8 cellular contexts compared by ENCODE assay signal in the genomic region with DNA sequence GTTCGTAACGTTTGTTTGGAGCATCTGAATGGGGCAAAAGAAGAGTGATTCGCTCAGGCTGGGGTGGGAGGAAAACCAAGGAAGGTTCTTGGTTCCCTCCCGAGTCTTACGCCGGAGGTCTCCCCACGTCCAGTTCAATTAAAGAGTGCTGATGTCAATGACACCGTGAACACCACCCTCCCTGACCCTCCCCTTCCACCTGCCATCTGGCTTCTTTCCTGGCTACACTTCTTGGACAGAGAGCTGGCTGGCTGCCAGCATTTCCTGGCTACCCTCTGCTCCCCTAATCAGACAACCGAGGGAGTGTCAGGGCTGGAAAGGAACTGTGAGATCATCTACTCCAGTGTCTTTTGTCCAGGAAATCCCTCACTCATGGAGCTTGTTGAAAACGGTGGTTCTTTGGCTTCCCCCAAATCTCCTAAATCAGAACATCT. TPM values are rescaled to one million over a fixed set of nuclear protein-coding genes. Genes with fewer than 3 reads are reported as not detected.
DNase-seq lines count a peak whose midpoint lies in the region; ATAC-seq and TF ChIP-seq lines count a peak whose summit lies in the region.

No MANE protein-coding gene starts in this region.

- H3K4me1 Mint-ChIP-seq in progenitor cell of endocrine pancreas (ENCODE audit: low read depth) = peaks cover 5% of the 10 kb centered on the region
- no peaks in the 10 kb centered on the region for H3K4me1 Mint-ChIP-seq in activated T-helper 17 cell treated with anti-CD3 and anti-CD28 coated beads, Interleukin-2, amount 50 U/mL, for 72 hours

- ATAC-seq in GM21723 (IDR thresholded peaks at IDR 0.05; ENCODE audit: unreplicated experiment) (no peak), HG03378 (IDR thresholded peaks at IDR 0.05; ENCODE audit: unreplicated experiment) (no peak)
- no peak for ATAC-seq in activated T-helper 17 cell treated with anti-CD3 and anti-CD28 coated beads, Interleukin-2, amount 50 U/mL, for 72 hours (replicated peaks)

- DNase-seq in EL (peak; percentile 44), NCI-H69 (lab: John Stamatoyannopoulos, UW) (peak; percentile 92), fibroblast of peridontal ligament (ENCODE audit: extremely low read depth) (peak; percentile 34), retina (peak; percentile 58), progenitor cell of endocrine pancreas (ENCODE audit: low spot score, unreplicated experiment) (no peak)

- H3K36me3 Mint-ChIP-seq in progenitor cell of endocrine pancreas (ENCODE audit: insufficient read depth) = no peaks in the 10 kb centered on the region
- no peaks in the 10 kb centered on the region for H3K36me3 Mint-ChIP-seq in activated T-helper 17 cell treated with anti-CD3 and anti-CD28 coated beads, Interleukin-2, amount 50 U/mL, for 72 hours (ENCODE audit: low read depth)

- no peak overlapping the region for H3K27ac Mint-ChIP-seq in progenitor cell of endocrine pancreas
- no peak overlapping the region for H3K27ac Mint-ChIP-seq in activated T-helper 17 cell treated with anti-CD3 and anti-CD28 coated beads, Interleukin-2, amount 50 U/mL, for 72 hours

- no peak overlapping the region for H3K4me3 Mint-ChIP-seq in progenitor cell of endocrine pancreas (ENCODE audit: low read depth)
- H3K4me3 Mint-ChIP-seq in activated T-helper 17 cell treated with anti-CD3 and anti-CD28 coated beads, Interleukin-2, amount 50 U/mL, for 72 hours = no peak overlapping the region

- no peak for TF ChIP-seq CTCF in progenitor cell of endocrine pancreas (IDR thresholded peaks at IDR 0.05; ENCODE audit: unreplicated experiment)

- H3K27me3 Mint-ChIP-seq in progenitor cell of endocrine pancreas = peaks cover 32% of the 10 kb centered on the region
- H3K27me3 Mint-ChIP-seq in activated T-helper 17 cell treated with anti-CD3 and anti-CD28 coated beads, Interleukin-2, amount 50 U/mL, for 72 hours = peaks cover under 1% of the 10 kb centered on the region

- H3K9me3 Mint-ChIP-seq in progenitor cell of endocrine pancreas (ENCODE audit: low read depth) = no peaks in the 10 kb centered on the region
- no peaks in the 10 kb centered on the region for H3K9me3 Mint-ChIP-seq in activated T-helper 17 cell treated with anti-CD3 and anti-CD28 coated beads, Interleukin-2, amount 50 U/mL, for 72 hours

RNA-seq across cellular contexts. Expression of gene FFAR4, which starts 24.1 kb away (rescaled TPM):
- 0.07 and 0.13 TPM in 2 replicates for total RNA-seq in progenitor cell of endocrine pancreas
- total RNA-seq in activated T-helper 17 cell treated with anti-CD3 and anti-CD28 coated beads, Interleukin-2, amount 50 U/mL, for 72 hours = not detected

RNA-seq across cellular contexts. Expression of gene CEP55, which starts 46.0 kb away (rescaled TPM):
- 9.1 and 10.5 TPM in 2 replicates for total RNA-seq in progenitor cell of endocrine pancreas
- 10 to 100 TPM; 47.8 to 73.8 TPM for total RNA-seq in activated T-helper 17 cell treated with anti-CD3 and anti-CD28 coated beads, Interleukin-2, amount 50 U/mL, for 72 hours

RNA-seq across cellular contexts. Expression of gene RBP4, which starts 58.7 kb away (rescaled TPM):
- total RNA-seq in progenitor cell of endocrine pancreas = 0.72 and 1.2 TPM in 2 replicates
- not detected for total RNA-seq in activated T-helper 17 cell treated with anti-CD3 and anti-CD28 coated beads, Interleukin-2, amount 50 U/mL, for 72 hours
